ENCODE assay signal across 16 cellular contexts in genomic region chr7:1560620-1561031, GRCh38. TPM values are rescaled to one million over a fixed set of nuclear protein-coding genes. Genes with fewer than 3 reads are reported as not detected.
"Had no signal": no experiment of that assay in that cellular context is flagged by ENCODE, and none has a peak within 500 bp of the region (broad histone marks: within the 10 kb centered on the region; RNA-seq: fewer than 3 reads in every experiment).

No MANE protein-coding gene starts in this region.

- H3K27me3 ChIP-seq: adrenal gland, right atrium auricular region, upper lobe of left lung had no signal

- H3K4me3 ChIP-seq: adrenal gland, lung, right atrium auricular region, SK-N-MC, upper lobe of left lung had no signal

- H3K9me3 ChIP-seq: adrenal gland, right atrium auricular region, upper lobe of left lung had no signal

- DNase-seq: activated CD4-positive, alpha-beta T cell treated with anti-CD3 and anti-CD28 coated beads, Interleukin-2, amount 50 U/mL, for 48 hours; activated naive CD4-positive, alpha-beta T cell treated with anti-CD3 and anti-CD28 coated beads, Interleukin-2, amount 50 U/mL, for 16 hours; activated T-cell treated with anti-CD3 and anti-CD28 coated beads, Interleukin-2, amount 50 U/mL, for 24 hours; adrenal gland; foreskin fibroblast; glutamatergic neuron; left cardiac atrium; naive B cell; stimulated activated CD4-positive, alpha-beta T cell treated with anti-CD3 and anti-CD28 coated beads, Interleukin-15, amount 100 ng/mL, for 24 hours; T-helper 1 cell had no signal

- H3K27ac ChIP-seq: adrenal gland, right atrium auricular region, SK-N-MC had no signal

- H3K36me3 ChIP-seq: adrenal gland, right atrium auricular region had no signal

- ATAC-seq: left cardiac atrium had no signal

RNA-seq across cellular contexts. Expression of gene TMEM184A, which starts 4.6 kb away (rescaled TPM):
- total RNA-seq: skeletal muscle tissue, temporal lobe had no signal
